ENCODE assay signal across 22 cellular contexts in the genomic region with DNA sequence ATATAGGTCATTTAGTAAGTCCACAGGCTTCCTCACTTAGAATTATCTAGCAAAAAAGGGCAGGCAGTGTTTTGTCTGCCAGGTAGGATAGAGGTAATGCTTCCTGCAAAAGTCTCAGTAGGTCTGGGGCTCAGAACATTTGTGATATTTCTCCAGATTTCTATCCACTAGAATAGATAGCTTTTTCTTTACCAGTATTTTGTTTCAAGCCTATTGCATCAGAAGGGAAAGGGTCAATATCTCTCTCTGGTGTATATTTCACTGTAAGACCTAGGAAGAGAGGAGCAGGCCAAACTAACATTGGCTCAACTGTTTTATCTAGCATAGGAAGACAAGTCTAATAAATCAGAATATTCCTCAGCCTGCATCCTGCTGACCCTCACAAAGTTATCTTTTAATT.
DNase-seq lines count a peak whose midpoint lies in the region; ATAC-seq, FAIRE-seq and TF ChIP-seq lines count a peak whose summit lies in the region.
"Had no signal": no experiment of that assay in that cellular context is flagged by ENCODE, and none has a peak within 500 bp of the region (broad histone marks: within the 10 kb centered on the region; RNA-seq: fewer than 3 reads in every experiment).

No MANE protein-coding gene starts in this region.

- no peak overlapping the region for H3K4me3 Mint-ChIP-seq in GM23338
- H3K4me3 Mint-ChIP-seq in nephron, result peak overlapping the region in 1 of 3 experiments; percentile 37
- H3K4me3 Mint-ChIP-seq: CD4-positive, alpha-beta T cell had no signal

- DNase-seq in GM23338 (ENCODE audit: low spot score) (no peak), OCI-M1 (lab: John Stamatoyannopoulos, UW) (peak; percentile 68), H1 (ENCODE audit: low read depth in 1 of 2, low spot score in 2 of 2) (no peak), NCI-H1417 (lab: John Stamatoyannopoulos, UW) (no peak), NCI-H526 treated with DMSO at 0.1 percent for 48 hours (lab: John Stamatoyannopoulos, UW) (no peak), posterior cingulate gyrus (no peak)
- DNase-seq in activated T-cell treated with anti-CD3 and anti-CD28 coated beads, Interleukin-2, amount 50 U/mL, for 48 hours, result no peak
- DNase-seq: AML-193; CD4-positive, alpha-beta T cell; DMS53; DND-41; EL; HCEC 1CT; IMR-90 had no signal

- H3K27ac ChIP-seq in GM23338 (ENCODE audit: low read depth) (no peak overlapping the region), H1 (ENCODE audit: low read depth, low read length) (no peak overlapping the region)
- H3K27ac ChIP-seq: 22Rv1, A549, C4-2B, HL-60 had no signal

- H3K36me3 ChIP-seq in GM23338 (ENCODE audit: insufficient read depth) (no peaks in the 10 kb centered on the region), H1 (ENCODE audit: control insufficient read depth in 2 of 4, insufficient read depth in 4 of 4, low read length in 3 of 4) (no peaks in the 10 kb centered on the region)

- no peak overlapping the region for H2BK5ac ChIP-seq in H1 (ENCODE audit: low read depth, low read length)

- ATAC-seq in GM23338, result no peak
- ATAC-seq: A549, GM12878 had no signal

- H2AK5ac ChIP-seq in H1 (ENCODE audit: low read depth, low read length), result no peak overlapping the region

- TF ChIP-seq RAD21 in H1 (IDR thresholded peaks at IDR 0.05 in 1 of 2, conservative IDR thresholded peaks at IDR 0.05 in 1 of 2; ENCODE audit: low read depth in 2 of 2, low read length in 2 of 2), result no peak

- no peak overlapping the region for H3K4ac ChIP-seq in H1 (replicated peaks; ENCODE audit: insufficient read length, low read depth, low read length)

- FAIRE-seq in H1 (lab: Jason Lieb, UNC), result no peak
- FAIRE-seq: A549, GM12878, GM19239, H54 had no signal

- H3K27me3 Mint-ChIP-seq in GM23338 (ENCODE audit: insufficient read depth, low read depth, poor library complexity) (peaks cover 3% of the 10 kb centered on the region), nephron (ENCODE audit: low read depth) (no peaks in the 10 kb centered on the region)

- H3K4me3 ChIP-seq in GM23338 (no peak overlapping the region), H1 (ENCODE audit: extremely low read depth in 1 of 4, insufficient read depth in 2 of 4, low read depth in 3 of 4, low read length in 4 of 4) (no peak overlapping the region)
- H3K4me3 ChIP-seq: A549, GM12878 had no signal

- intact Hi-C loops in posterior cingulate gyrus (cut with DNase I), result no loop called here

- H3F3A ChIP-seq in GM23338 (replicated peaks; ENCODE audit: low read depth), result no peaks in the 10 kb centered on the region

- no peaks in the 10 kb centered on the region for H3K27me3 ChIP-seq in GM23338 (ENCODE audit: insufficient read depth)
- H3K27me3 ChIP-seq in H1 (replicated peaks in 1 of 4; ENCODE audit: control insufficient read depth in 3 of 4, extremely low read depth in 1 of 4, insufficient read depth in 3 of 4, low read length in 3 of 4), result peaks cover 0 to 1% (median 0%) of the 10 kb centered on the region in 4 experiments; a peak in 1 of 7 replicates

- H2AFZ ChIP-seq in GM23338 (peak overlapping the region; percentile 5; the same call in 1 of the 2 replicates), H1 (ENCODE audit: low read length) (0 out of 2 replicates have a peak overlapping the region, but pooled peaks have one; percentile 39)

- H3K23ac ChIP-seq in H1 (ENCODE audit: insufficient read length), result no peak overlapping the region

- no peak overlapping the region for H2BK12ac ChIP-seq in H1 (ENCODE audit: low read depth, low read length)

- no peak overlapping the region for H4K8ac ChIP-seq in H1 (ENCODE audit: extremely low read depth, insufficient read depth, low read length)

- no peak overlapping the region for H3K56ac ChIP-seq in H1 (replicated peaks; ENCODE audit: insufficient read length, low read depth, low read length)

- H3K4me1 Mint-ChIP-seq in GM23338 (no peaks in the 10 kb centered on the region), nephron (peaks cover 34% of the 10 kb centered on the region)

- H3K18ac ChIP-seq in H1 (ENCODE audit: extremely low read depth, low read length), result no peak overlapping the region

- no peak overlapping the region for H4K5ac ChIP-seq in H1 (ENCODE audit: insufficient read length, low read depth, low read length)

- TF ChIP-seq CTCF in GM23338 (conservative IDR thresholded peaks at IDR 0.05; ENCODE audit: low read depth in 2 of 2) (no peak), H1 (IDR thresholded peaks at IDR 0.05; ENCODE audit: control extremely low read depth in 1 of 3, insufficient read depth in 1 of 3, low read depth in 1 of 3, low read length in 3 of 3) (no peak), nephron (IDR thresholded peaks at IDR 0.05; ENCODE audit: unreplicated experiment in 3 of 3) (no peak)

- H3K4me2 ChIP-seq in GM23338, result no peak overlapping the region
- no peak overlapping the region for H3K4me2 ChIP-seq in H1 (ENCODE audit: insufficient read depth in 1 of 2, low read depth in 2 of 2, low read length in 2 of 2)
- H3K4me2 ChIP-seq: A549 had no signal

- H3K4me1 ChIP-seq in GM23338 (ENCODE audit: insufficient read depth) (no peaks in the 10 kb centered on the region), H1 (replicated peaks in 1 of 4; ENCODE audit: control insufficient read depth in 3 of 4, insufficient read depth in 4 of 4, low read length in 3 of 4) (no peaks in the 10 kb centered on the region)
- H3K4me1 ChIP-seq: A549 had no signal

- H3K36me3 Mint-ChIP-seq in GM23338 (ENCODE audit: low read depth) (no peaks in the 10 kb centered on the region), nephron (ENCODE audit: low read depth) (no peaks in the 10 kb centered on the region)

- H3K9me3 Mint-ChIP-seq in GM23338 (no peaks in the 10 kb centered on the region), nephron (no peaks in the 10 kb centered on the region)
- H3K9me3 Mint-ChIP-seq: CD4-positive, alpha-beta T cell had no signal

- H2BK20ac ChIP-seq in H1 (ENCODE audit: low read length), result no peak overlapping the region

- TF ChIP-seq POLR2A in H1 (IDR thresholded peaks at IDR 0.05; ENCODE audit: control extremely low read depth in 1 of 2, low read depth in 2 of 2, low read length in 2 of 2), result no peak

- no peak for TF ChIP-seq EP300 in H1 (IDR thresholded peaks at IDR 0.05; ENCODE audit: borderline replicate concordance in 1 of 2, low read depth in 2 of 2, low read length in 2 of 2)

- H3K9me2 ChIP-seq in GM23338 (ENCODE audit: insufficient read depth), result no peaks in the 10 kb centered on the region; the same call in none of the 2 replicates

- H4K91ac ChIP-seq in H1 (replicated peaks; ENCODE audit: insufficient read length, low read length), result no peak overlapping the region

- H3K23me2 ChIP-seq in H1 (ENCODE audit: low read depth, low read length), result no peaks in the 10 kb centered on the region

- H4K20me1 ChIP-seq in GM23338 (replicated peaks; ENCODE audit: insufficient read depth) (no peaks in the 10 kb centered on the region), H1 (replicated peaks in 1 of 2; ENCODE audit: control insufficient read depth in 1 of 2, insufficient read depth in 2 of 2, low read length in 2 of 2) (no peaks in the 10 kb centered on the region)

- H3K27ac Mint-ChIP-seq in GM23338 (no peak overlapping the region), nephron (peak overlapping the region; percentile 24 to 93 (median 83))
- H3K27ac Mint-ChIP-seq: CD4-positive, alpha-beta T cell had no signal

- no peaks in the 10 kb centered on the region for H3K9me3 ChIP-seq in H1 (ENCODE audit: insufficient read depth in 2 of 2, low read depth in 1 of 2, low read length in 1 of 2)
- H3K9me3 ChIP-seq: A549 had no signal

- H3K79me2 ChIP-seq in GM23338 (replicated peaks; ENCODE audit: insufficient read depth) (no peaks in the 10 kb centered on the region), H1 (ENCODE audit: control insufficient read depth in 1 of 2, insufficient read depth in 2 of 2, low read length in 2 of 2) (no peaks in the 10 kb centered on the region)

- no peaks in the 10 kb centered on the region for H3K79me1 ChIP-seq in H1 (ENCODE audit: low read depth, low read length)

- no peak overlapping the region for H2BK15ac ChIP-seq in H1 (ENCODE audit: low read length)

- no peak overlapping the region for H2BK120ac ChIP-seq in H1 (replicated peaks; ENCODE audit: low read depth, low read length)

- CTCF ChIA-PET in H1 (lab: Charles Lee; ENCODE audit: partially characterized antibody), result no interaction called here

- H3K14ac ChIP-seq in H1 (ENCODE audit: insufficient read length), result no peak overlapping the region

- POLR2A ChIA-PET in H1 (lab: Charles Lee; ENCODE audit: partially characterized antibody), result no interaction called here

- H3K9ac ChIP-seq in H1 (replicated peaks in 1 of 4; ENCODE audit: extremely low read depth in 1 of 4, low read depth in 3 of 4, low read length in 3 of 4), result no peak overlapping the region

TF ChIP-seq in GM23338, 12 proteins besides CTCF, POLR2A, EP300 and RAD21 (continues in another document):
- TF ChIP-seq EZH2 (IDR thresholded peaks at IDR 0.05; ENCODE audit: low read depth, unreplicated experiment) (no peak), STAT1 (IDR thresholded peaks at IDR 0.05; ENCODE audit: unreplicated experiment) (no peak), ZNF114 (CRISPR knock-in tag; IDR thresholded peaks at IDR 0.05) (no peak), NANOG (IDR thresholded peaks at IDR 0.05; ENCODE audit: borderline replicate concordance) (no peak), ETS1 (IDR thresholded peaks at IDR 0.05) (no peak)

TF ChIP-seq in H1, 55 proteins besides CTCF, POLR2A, EP300 and RAD21 (continues in another document):
- TF ChIP-seq CEBPB (IDR thresholded peaks at IDR 0.05; ENCODE audit: low read depth, low read length), result no peak
- TF ChIP-seq KDM1A (IDR thresholded peaks at IDR 0.05; ENCODE audit: borderline replicate concordance, low read length), result no peak
- TF ChIP-seq KDM5A (IDR thresholded peaks at IDR 0.05; ENCODE audit: low read length), result no peak
- TF ChIP-seq POLR2AphosphoS5 (IDR thresholded peaks at IDR 0.05; ENCODE audit: low read depth, low read length), result no peak
- no peak for TF ChIP-seq SUZ12 (IDR thresholded peaks at IDR 0.05; ENCODE audit: low read length)
- no peak for TF ChIP-seq RXRA (IDR thresholded peaks at IDR 0.05; ENCODE audit: insufficient read depth, low read depth, low read length)
- TF ChIP-seq RBBP5 (IDR thresholded peaks at IDR 0.05; ENCODE audit: borderline replicate concordance, low read depth, low read length), result no peak
- TF ChIP-seq GABPA (IDR thresholded peaks at IDR 0.05; ENCODE audit: borderline replicate concordance, insufficient read depth, low read length), result no peak
- TF ChIP-seq YY1 (IDR thresholded peaks at IDR 0.05; ENCODE audit: low read depth, low read length), result no peak
- no peak for TF ChIP-seq EZH2 (IDR thresholded peaks at IDR 0.05; ENCODE audit: low read depth, low read length, severe bottlenecking)
- TF ChIP-seq ZNF274 (IDR thresholded peaks at IDR 0.05; ENCODE audit: borderline replicate concordance, extremely low read depth, low read length), result no peak
- TF ChIP-seq CTBP2 (IDR thresholded peaks at IDR 0.05; ENCODE audit: borderline replicate concordance, insufficient read depth, insufficient read length, low read length), result no peak
- no peak for TF ChIP-seq CBX5 (IDR thresholded peaks at IDR 0.05; ENCODE audit: low read depth, low read length)
